In genomic region chr2:112972423-112973086, GRCh38 we compare ENCODE assay signal across 29 cellular contexts. TPM values are rescaled to one million over a fixed set of nuclear protein-coding genes. Genes with fewer than 3 reads are reported as not detected.
"Had no signal": no experiment of that assay in that cellular context is flagged by ENCODE, and none has a peak within 500 bp of the region (broad histone marks: within the 10 kb centered on the region; RNA-seq: fewer than 3 reads in every experiment).

No MANE protein-coding gene starts in this region.

- ATAC-seq: gastroesophageal sphincter, left ventricle myocardium superior, natural killer cell, T-cell had no signal

- H3K4me3 ChIP-seq: esophagus squamous epithelium, gastroesophageal sphincter, sigmoid colon, smooth muscle cell, tibial artery had no signal

- H3K4me3 Mint-ChIP-seq: activated T-helper 1 cell treated with anti-CD3 and anti-CD28 coated beads, Interleukin-12 subunit alpha, Interleukin-12 subunit beta, Interleukin-2, Interleukin-4 antibody, amounts not matched to agents 30 ng/mL and 10 ng/mL and 1 ng/mL, durations not matched to agents 14 hours and 24 hours and 36 hours; brain; natural killer cell; stimulated activated naive CD8-positive, alpha-beta T cell treated with anti-CD3 and anti-CD28 coated beads, Interleukin-15, Interleukin-2, amounts not matched to agents 100 ng/mL and 50 ng/mL, for 24 hours; T-cell; T-helper 2 cell treated with Interferon-gamma antibody and Interleukin-4, amounts not matched to agents 5 μg/mL and 100 μg/mL, for 36 hours had no signal

- H3K36me3 ChIP-seq: esophagus squamous epithelium, gastroesophageal sphincter, sigmoid colon, tibial artery, WERI-Rb-1 had no signal

- H3K4me1 Mint-ChIP-seq: brain had no signal

- H3K36me3 Mint-ChIP-seq: brain, natural killer cell, T-cell had no signal

- H3K4me2 ChIP-seq: smooth muscle cell had no signal

- H3K27me3 ChIP-seq: sigmoid colon had no signal

- H3K27ac Mint-ChIP-seq: activated T-helper 1 cell treated with anti-CD3 and anti-CD28 coated beads, Interleukin-12 subunit alpha, Interleukin-12 subunit beta, Interleukin-2, Interleukin-4 antibody, amounts not matched to agents 30 ng/mL and 10 ng/mL and 1 ng/mL, durations not matched to agents 14 hours and 24 hours and 36 hours; brain; natural killer cell; stimulated activated naive CD8-positive, alpha-beta T cell treated with anti-CD3 and anti-CD28 coated beads, Interleukin-15, Interleukin-2, amounts not matched to agents 100 ng/mL and 50 ng/mL, for 24 hours; T-cell; T-helper 2 cell treated with Interferon-gamma antibody and Interleukin-4, amounts not matched to agents 5 μg/mL and 100 μg/mL, for 36 hours had no signal

- H3K9me3 Mint-ChIP-seq: brain, natural killer cell had no signal

- H3K9me3 ChIP-seq: esophagus squamous epithelium, gastroesophageal sphincter, sigmoid colon, tibial artery had no signal

- H3K27ac ChIP-seq: esophagus squamous epithelium, gastroesophageal sphincter, sigmoid colon, tibial artery, WERI-Rb-1 had no signal

- H3K4me1 ChIP-seq: esophagus squamous epithelium, gastroesophageal sphincter, sigmoid colon, tibial artery had no signal

- DNase-seq: activated CD4-positive, alpha-beta T cell treated with anti-CD3 and anti-CD28 coated beads, Interleukin-2, amount 50 U/mL, for 48 hours; activated CD4-positive, CD25-positive, alpha-beta regulatory T cell treated with anti-CD3 and anti-CD28 coated beads, Interleukin-2, amount 50 U/mL, for 72 hours; activated T-cell treated with anti-CD3 and anti-CD28 coated beads for 4 hours; anterior cingulate cortex; central memory CD4-positive, alpha-beta T cell; dermis blood vessel endothelial cell; effector CD8-positive, alpha-beta T cell; esophagus squamous epithelium; head of caudate nucleus; hypothalamus; left ventricle myocardium superior; midbrain; natural killer cell; sigmoid colon; stimulated activated CD4-positive, alpha-beta T cell treated with anti-CD3 and anti-CD28 coated beads, Interleukin-15, amount 100 ng/mL, for 24 hours; stimulated activated CD8-positive, alpha-beta memory T cell treated with anti-CD3 and anti-CD28 coated beads, Interleukin-4, amount 100 ng/mL, for 48 hours; T-cell; tibial artery; WERI-Rb-1 had no signal

RNA-seq across cellular contexts. Expression of gene IL36G, which starts 5.3 kb away (rescaled TPM):
- total RNA-seq: activated T-helper 1 cell treated with anti-CD3 and anti-CD28 coated beads, Interleukin-12 subunit alpha, Interleukin-12 subunit beta, Interleukin-2, Interleukin-4 antibody, amounts not matched to agents 30 ng/mL and 10 ng/mL and 1 ng/mL, durations not matched to agents 14 hours and 24 hours and 36 hours; dermis blood vessel endothelial cell; left ventricle myocardium superior; natural killer cell; osteoblast; posterior vena cava; renal cortical epithelial cell; sigmoid colon; T-cell; ureter had no signal

RNA-seq across cellular contexts. Expression of gene IL36A, which starts 32.7 kb away (rescaled TPM):
- total RNA-seq: activated T-helper 1 cell treated with anti-CD3 and anti-CD28 coated beads, Interleukin-12 subunit alpha, Interleukin-12 subunit beta, Interleukin-2, Interleukin-4 antibody, amounts not matched to agents 30 ng/mL and 10 ng/mL and 1 ng/mL, durations not matched to agents 14 hours and 24 hours and 36 hours; dermis blood vessel endothelial cell; left ventricle myocardium superior; natural killer cell; osteoblast; posterior vena cava; renal cortical epithelial cell; sigmoid colon; smooth muscle cell; ureter had no signal
